ENCODE assay signal across 2 cellular contexts in genomic region chr11:86418929-86419328, GRCh38.
TF ChIP-seq lines count a peak whose summit lies in the region.

No MANE protein-coding gene starts in this region.

TF ChIP-seq in IMR-90, 13 proteins besides CTCF, POLR2A, EP300 and RAD21:
- TF ChIP-seq CHD1 (IDR thresholded peaks at IDR 0.05; ENCODE audit: low read depth, low read length) (no peak), SMC3 (IDR thresholded peaks at IDR 0.05; ENCODE audit: low read depth, low read length) (peak; percentile 9; the same call in 1 of the 2 replicates)

TF ChIP-seq in K562, 482 proteins besides CTCF, POLR2A, EP300 and RAD21:
- no peak for TF ChIP-seq ZBTB17 (CRISPR knock-in tag; IDR thresholded peaks at IDR 0.05)
- TF ChIP-seq PML (IDR thresholded peaks at IDR 0.05; ENCODE audit: low read length) = no peak
- no peak for TF ChIP-seq PHF8 (IDR thresholded peaks at IDR 0.05; ENCODE audit: borderline replicate concordance, low read length)
- TF ChIP-seq NUFIP1 (IDR thresholded peaks at IDR 0.05; ENCODE audit: partially characterized antibody) = no peak
- no peak for TF ChIP-seq ZNF239 (CRISPR knock-in tag; IDR thresholded peaks at IDR 0.05)
- no peak for TF ChIP-seq TSC22D4 (tag; IDR thresholded peaks at IDR 0.05)
- no peak for TF ChIP-seq ZFP91 (CRISPR knock-in tag; IDR thresholded peaks at IDR 0.05)
- no peak for TF ChIP-seq MCM3 (IDR thresholded peaks at IDR 0.05)
- no peak for TF ChIP-seq PCBP1 (IDR thresholded peaks at IDR 0.05; ENCODE audit: low read depth, low read length, poor library complexity, severe bottlenecking)
- no peak for TF ChIP-seq CHD2 (IDR thresholded peaks at IDR 0.05; ENCODE audit: low read depth, low read length)
- no peak for TF ChIP-seq BHLHE40 (IDR thresholded peaks at IDR 0.05; ENCODE audit: low read length)
- no peak for TF ChIP-seq NFATC3 (IDR thresholded peaks at IDR 0.05)
- TF ChIP-seq RBM25 (IDR thresholded peaks at IDR 0.05; ENCODE audit: low read depth, low read length, severe bottlenecking) = no peak
TF ChIP-seq in K562: peak in this region for 0.
